ENCODE assay signal across 1 cellular context in genomic region chr1:200670215-200671118, GRCh38.
TF ChIP-seq lines count a peak whose summit lies in the region.

No MANE protein-coding gene starts in this region.

TF ChIP-seq in HepG2, 621 proteins besides CTCF, POLR2A, EP300 and RAD21 (continued from another document and continues in another):
- TF ChIP-seq NR0B2 (CRISPR knock-in tag; IDR thresholded peaks at IDR 0.05): no peak
- no peak for TF ChIP-seq RBM22 (optimal IDR thresholded peaks at IDR 0.05; ENCODE audit: low read length)
- TF ChIP-seq, protein P1, sequence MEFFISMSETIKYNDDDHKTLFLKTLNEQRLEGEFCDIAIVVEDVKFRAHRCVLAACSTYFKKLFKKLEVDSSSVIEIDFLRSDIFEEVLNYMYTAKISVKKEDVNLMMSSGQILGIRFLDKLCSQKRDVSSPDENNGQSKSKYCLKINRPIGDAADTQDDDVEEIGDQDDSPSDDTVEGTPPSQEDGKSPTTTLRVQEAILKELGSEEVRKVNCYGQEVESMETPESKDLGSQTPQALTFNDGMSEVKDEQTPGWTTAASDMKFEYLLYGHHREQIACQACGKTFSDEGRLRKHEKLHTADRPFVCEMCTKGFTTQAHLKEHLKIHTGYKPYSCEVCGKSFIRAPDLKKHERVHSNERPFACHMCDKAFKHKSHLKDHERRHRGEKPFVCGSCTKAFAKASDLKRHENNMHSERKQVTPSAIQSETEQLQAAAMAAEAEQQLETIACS (CRISPR knock-in tag; IDR thresholded peaks at IDR 0.05): no peak
- no peak for TF ChIP-seq ZNF556 (CRISPR knock-in tag; IDR thresholded peaks at IDR 0.05; ENCODE audit: borderline replicate concordance)
- no peak for TF ChIP-seq ZNF468 (CRISPR knock-in tag; IDR thresholded peaks at IDR 0.05)
- TF ChIP-seq ESRRA (CRISPR knock-in tag; IDR thresholded peaks at IDR 0.05; ENCODE audit: low read depth): no peak
- TF ChIP-seq ATM (IDR thresholded peaks at IDR 0.05; ENCODE audit: borderline replicate concordance): no peak
- no peak for TF ChIP-seq GLMP (CRISPR knock-in tag; IDR thresholded peaks at IDR 0.05; ENCODE audit: borderline replicate concordance)
- no peak for TF ChIP-seq SKIL (CRISPR knock-in tag; IDR thresholded peaks at IDR 0.05; ENCODE audit: borderline replicate concordance)
- no peak for TF ChIP-seq PHF5A (CRISPR knock-in tag; IDR thresholded peaks at IDR 0.05; ENCODE audit: low read depth, unreplicated experiment)
- no peak for TF ChIP-seq ZNF800 (CRISPR knock-in tag; IDR thresholded peaks at IDR 0.05)
- no peak for TF ChIP-seq ZSCAN30 (CRISPR knock-in tag; IDR thresholded peaks at IDR 0.05)
- TF ChIP-seq, protein P2, sequence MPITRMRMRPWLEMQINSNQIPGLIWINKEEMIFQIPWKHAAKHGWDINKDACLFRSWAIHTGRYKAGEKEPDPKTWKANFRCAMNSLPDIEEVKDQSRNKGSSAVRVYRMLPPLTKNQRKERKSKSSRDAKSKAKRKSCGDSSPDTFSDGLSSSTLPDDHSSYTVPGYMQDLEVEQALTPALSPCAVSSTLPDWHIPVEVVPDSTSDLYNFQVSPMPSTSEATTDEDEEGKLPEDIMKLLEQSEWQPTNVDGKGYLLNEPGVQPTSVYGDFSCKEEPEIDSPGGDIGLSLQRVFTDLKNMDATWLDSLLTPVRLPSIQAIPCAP (CRISPR knock-in tag; IDR thresholded peaks at IDR 0.05; ENCODE audit: low read depth): no peak
- TF ChIP-seq ZSCAN20 (CRISPR knock-in tag; IDR thresholded peaks at IDR 0.05; ENCODE audit: borderline replicate concordance): no peak
- TF ChIP-seq, protein P3, sequence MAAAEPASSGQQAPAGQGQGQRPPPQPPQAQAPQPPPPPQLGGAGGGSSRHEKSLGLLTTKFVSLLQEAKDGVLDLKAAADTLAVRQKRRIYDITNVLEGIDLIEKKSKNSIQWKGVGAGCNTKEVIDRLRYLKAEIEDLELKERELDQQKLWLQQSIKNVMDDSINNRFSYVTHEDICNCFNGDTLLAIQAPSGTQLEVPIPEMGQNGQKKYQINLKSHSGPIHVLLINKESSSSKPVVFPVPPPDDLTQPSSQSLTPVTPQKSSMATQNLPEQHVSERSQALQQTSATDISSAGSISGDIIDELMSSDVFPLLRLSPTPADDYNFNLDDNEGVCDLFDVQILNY (CRISPR knock-in tag; conservative IDR thresholded peaks at IDR 0.05): no peak
- no peak for TF ChIP-seq ATF7 (IDR thresholded peaks at IDR 0.05)
- no peak for TF ChIP-seq ATF7 (CRISPR knock-in tag; IDR thresholded peaks at IDR 0.05)
- TF ChIP-seq ZBTB20 (CRISPR knock-in tag; IDR thresholded peaks at IDR 0.05; ENCODE audit: borderline replicate concordance, low read depth): no peak
- TF ChIP-seq CBFB (CRISPR knock-in tag; IDR thresholded peaks at IDR 0.05): no peak
- no peak for TF ChIP-seq MIXL1 (CRISPR knock-in tag; IDR thresholded peaks at IDR 0.05)
- TF ChIP-seq, protein P4, sequence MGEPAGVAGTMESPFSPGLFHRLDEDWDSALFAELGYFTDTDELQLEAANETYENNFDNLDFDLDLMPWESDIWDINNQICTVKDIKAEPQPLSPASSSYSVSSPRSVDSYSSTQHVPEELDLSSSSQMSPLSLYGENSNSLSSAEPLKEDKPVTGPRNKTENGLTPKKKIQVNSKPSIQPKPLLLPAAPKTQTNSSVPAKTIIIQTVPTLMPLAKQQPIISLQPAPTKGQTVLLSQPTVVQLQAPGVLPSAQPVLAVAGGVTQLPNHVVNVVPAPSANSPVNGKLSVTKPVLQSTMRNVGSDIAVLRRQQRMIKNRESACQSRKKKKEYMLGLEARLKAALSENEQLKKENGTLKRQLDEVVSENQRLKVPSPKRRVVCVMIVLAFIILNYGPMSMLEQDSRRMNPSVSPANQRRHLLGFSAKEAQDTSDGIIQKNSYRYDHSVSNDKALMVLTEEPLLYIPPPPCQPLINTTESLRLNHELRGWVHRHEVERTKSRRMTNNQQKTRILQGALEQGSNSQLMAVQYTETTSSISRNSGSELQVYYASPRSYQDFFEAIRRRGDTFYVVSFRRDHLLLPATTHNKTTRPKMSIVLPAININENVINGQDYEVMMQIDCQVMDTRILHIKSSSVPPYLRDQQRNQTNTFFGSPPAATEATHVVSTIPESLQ (CRISPR knock-in tag; conservative IDR thresholded peaks at IDR 0.05): no peak
- TF ChIP-seq THYN1 (CRISPR knock-in tag; IDR thresholded peaks at IDR 0.05; ENCODE audit: borderline replicate concordance, low read depth): no peak
- TF ChIP-seq YY1 (IDR thresholded peaks at IDR 0.05; ENCODE audit: insufficient read depth, insufficient replicate concordance, low read depth, low read length): no peak
- no peak for TF ChIP-seq GMEB1 (CRISPR knock-in tag; IDR thresholded peaks at IDR 0.05; ENCODE audit: borderline replicate concordance)
- TF ChIP-seq, protein P5, sequence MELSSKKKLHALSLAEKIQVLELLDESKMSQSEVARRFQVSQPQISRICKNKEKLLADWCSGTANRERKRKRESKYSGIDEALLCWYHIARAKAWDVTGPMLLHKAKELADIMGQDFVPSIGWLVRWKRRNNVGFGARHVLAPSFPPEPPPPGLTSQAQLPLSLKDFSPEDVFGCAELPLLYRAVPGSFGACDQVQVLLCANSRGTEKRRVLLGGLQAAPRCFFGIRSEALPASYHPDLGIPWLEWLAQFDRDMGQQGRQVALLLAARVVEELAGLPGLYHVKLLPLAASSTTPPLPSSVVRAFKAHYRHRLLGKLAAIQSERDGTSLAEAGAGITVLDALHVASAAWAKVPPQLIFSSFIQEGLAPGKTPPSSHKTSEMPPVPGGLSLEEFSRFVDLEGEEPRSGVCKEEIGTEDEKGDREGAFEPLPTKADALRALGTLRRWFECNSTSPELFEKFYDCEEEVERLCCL (CRISPR knock-in tag; IDR thresholded peaks at IDR 0.05; ENCODE audit: borderline replicate concordance): no peak
- no peak for TF ChIP-seq ELF4 (CRISPR knock-in tag; IDR thresholded peaks at IDR 0.05; ENCODE audit: borderline replicate concordance)
- no peak for TF ChIP-seq NFIC (IDR thresholded peaks at IDR 0.05; ENCODE audit: low read length)
- no peak for TF ChIP-seq PRPF4 (IDR thresholded peaks at IDR 0.05; ENCODE audit: low read depth, low read length, poor library complexity, severe bottlenecking)
- no peak for TF ChIP-seq TOE1 (CRISPR knock-in tag; IDR thresholded peaks at IDR 0.05)
- no peak for TF ChIP-seq SRSF1 (optimal IDR thresholded peaks at IDR 0.05; ENCODE audit: low read depth, low read length)
- TF ChIP-seq RBAK (CRISPR knock-in tag; IDR thresholded peaks at IDR 0.05): no peak
- TF ChIP-seq KLF6 (CRISPR knock-in tag; IDR thresholded peaks at IDR 0.05): no peak
- TF ChIP-seq IRX3 (CRISPR knock-in tag; IDR thresholded peaks at IDR 0.05; ENCODE audit: borderline replicate concordance, low read depth): no peak
- TF ChIP-seq CBX2 (IDR thresholded peaks at IDR 0.05; ENCODE audit: low read depth, low read length): no peak
- TF ChIP-seq CBX2 (CRISPR knock-in tag; IDR thresholded peaks at IDR 0.05; ENCODE audit: low read depth): no peak
- TF ChIP-seq PHF20 (CRISPR knock-in tag; IDR thresholded peaks at IDR 0.05): peak; percentile 1; the same call in 1 of the 2 replicates
- TF ChIP-seq IKZF5 (CRISPR knock-in tag; IDR thresholded peaks at IDR 0.05): 0 out of 2 replicates have a peak, but pooled peaks have one; percentile 23
- no peak for TF ChIP-seq ZNF563 (CRISPR knock-in tag; IDR thresholded peaks at IDR 0.05)
- TF ChIP-seq AGO2 (optimal IDR thresholded peaks at IDR 0.05; ENCODE audit: low read depth, low read length): no peak
- TF ChIP-seq, protein P6, sequence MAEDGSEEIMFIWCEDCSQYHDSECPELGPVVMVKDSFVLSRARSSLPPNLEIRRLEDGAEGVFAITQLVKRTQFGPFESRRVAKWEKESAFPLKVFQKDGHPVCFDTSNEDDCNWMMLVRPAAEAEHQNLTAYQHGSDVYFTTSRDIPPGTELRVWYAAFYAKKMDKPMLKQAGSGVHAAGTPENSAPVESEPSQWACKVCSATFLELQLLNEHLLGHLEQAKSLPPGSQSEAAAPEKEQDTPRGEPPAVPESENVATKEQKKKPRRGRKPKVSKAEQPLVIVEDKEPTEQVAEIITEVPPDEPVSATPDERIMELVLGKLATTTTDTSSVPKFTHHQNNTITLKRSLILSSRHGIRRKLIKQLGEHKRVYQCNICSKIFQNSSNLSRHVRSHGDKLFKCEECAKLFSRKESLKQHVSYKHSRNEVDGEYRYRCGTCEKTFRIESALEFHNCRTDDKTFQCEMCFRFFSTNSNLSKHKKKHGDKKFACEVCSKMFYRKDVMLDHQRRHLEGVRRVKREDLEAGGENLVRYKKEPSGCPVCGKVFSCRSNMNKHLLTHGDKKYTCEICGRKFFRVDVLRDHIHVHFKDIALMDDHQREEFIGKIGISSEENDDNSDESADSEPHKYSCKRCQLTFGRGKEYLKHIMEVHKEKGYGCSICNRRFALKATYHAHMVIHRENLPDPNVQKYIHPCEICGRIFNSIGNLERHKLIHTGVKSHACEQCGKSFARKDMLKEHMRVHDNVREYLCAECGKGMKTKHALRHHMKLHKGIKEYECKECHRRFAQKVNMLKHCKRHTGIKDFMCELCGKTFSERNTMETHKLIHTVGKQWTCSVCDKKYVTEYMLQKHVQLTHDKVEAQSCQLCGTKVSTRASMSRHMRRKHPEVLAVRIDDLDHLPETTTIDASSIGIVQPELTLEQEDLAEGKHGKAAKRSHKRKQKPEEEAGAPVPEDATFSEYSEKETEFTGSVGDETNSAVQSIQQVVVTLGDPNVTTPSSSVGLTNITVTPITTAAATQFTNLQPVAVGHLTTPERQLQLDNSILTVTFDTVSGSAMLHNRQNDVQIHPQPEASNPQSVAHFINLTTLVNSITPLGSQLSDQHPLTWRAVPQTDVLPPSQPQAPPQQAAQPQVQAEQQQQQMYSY (CRISPR knock-in tag; IDR thresholded peaks at IDR 0.05): no peak
